1 cellular context compared by ENCODE assay signal in genomic region chr3:45665101-45665572, GRCh38.
TF ChIP-seq lines count a peak whose summit lies in the region.

No MANE protein-coding gene starts in this region.

TF ChIP-seq in GM12878, 131 proteins besides CTCF, POLR2A, EP300 and RAD21 (continued from another document):
- TF ChIP-seq, protein P1, sequence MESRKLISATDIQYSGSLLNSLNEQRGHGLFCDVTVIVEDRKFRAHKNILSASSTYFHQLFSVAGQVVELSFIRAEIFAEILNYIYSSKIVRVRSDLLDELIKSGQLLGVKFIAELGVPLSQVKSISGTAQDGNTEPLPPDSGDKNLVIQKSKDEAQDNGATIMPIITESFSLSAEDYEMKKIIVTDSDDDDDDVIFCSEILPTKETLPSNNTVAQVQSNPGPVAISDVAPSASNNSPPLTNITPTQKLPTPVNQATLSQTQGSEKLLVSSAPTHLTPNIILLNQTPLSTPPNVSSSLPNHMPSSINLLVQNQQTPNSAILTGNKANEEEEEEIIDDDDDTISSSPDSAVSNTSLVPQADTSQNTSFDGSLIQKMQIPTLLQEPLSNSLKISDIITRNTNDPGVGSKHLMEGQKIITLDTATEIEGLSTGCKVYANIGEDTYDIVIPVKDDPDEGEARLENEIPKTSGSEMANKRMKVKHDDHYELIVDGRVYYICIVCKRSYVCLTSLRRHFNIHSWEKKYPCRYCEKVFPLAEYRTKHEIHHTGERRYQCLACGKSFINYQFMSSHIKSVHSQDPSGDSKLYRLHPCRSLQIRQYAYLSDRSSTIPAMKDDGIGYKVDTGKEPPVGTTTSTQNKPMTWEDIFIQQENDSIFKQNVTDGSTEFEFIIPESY (IDR thresholded peaks at IDR 0.05), result 0 out of 2 replicates have a peak, but pooled peaks have one; percentile 2
- TF ChIP-seq SMARCA5 (IDR thresholded peaks at IDR 0.05) (peak; percentile 24; the same call in 1 of the 2 replicates), SREBF2 (IDR thresholded peaks at IDR 0.05; ENCODE audit: low read length) (no peak), SMC3 (IDR thresholded peaks at IDR 0.05; ENCODE audit: borderline replicate concordance, low read length) (peak; percentile 36; the same call in 1 of the 2 replicates)
